10 cellular contexts compared by ENCODE assay signal in genomic region chr6:14921878-14922277, GRCh38.
DNase-seq lines count a peak whose midpoint lies in the region; ATAC-seq and TF ChIP-seq lines count a peak whose summit lies in the region.
"Had no signal": no experiment of that assay in that cellular context is flagged by ENCODE, and none has a peak within 500 bp of the region (broad histone marks: within the 10 kb centered on the region; RNA-seq: fewer than 3 reads in every experiment).

No MANE protein-coding gene starts in this region.

- no peaks in the 10 kb centered on the region for H3K36me3 Mint-ChIP-seq in effector memory CD8-positive, alpha-beta T cell (ENCODE audit: insufficient read depth)
- H3K36me3 Mint-ChIP-seq: activated naive CD8-positive, alpha-beta T cell treated with anti-CD3 and anti-CD28 coated beads for 36 hours had no signal

- no peak overlapping the region for H3K27ac Mint-ChIP-seq in effector memory CD8-positive, alpha-beta T cell
- H3K27ac Mint-ChIP-seq: activated naive CD8-positive, alpha-beta T cell treated with anti-CD3 and anti-CD28 coated beads for 36 hours had no signal

- H3K9me3 Mint-ChIP-seq in effector memory CD8-positive, alpha-beta T cell = no peaks in the 10 kb centered on the region
- H3K9me3 Mint-ChIP-seq: activated naive CD8-positive, alpha-beta T cell treated with anti-CD3 and anti-CD28 coated beads for 36 hours had no signal

- no peaks in the 10 kb centered on the region for H3K27me3 ChIP-seq in thoracic aorta (replicated peaks; ENCODE audit: insufficient read depth)

- H3K4me3 Mint-ChIP-seq in effector memory CD8-positive, alpha-beta T cell = no peak overlapping the region
- H3K4me3 Mint-ChIP-seq: activated naive CD8-positive, alpha-beta T cell treated with anti-CD3 and anti-CD28 coated beads for 36 hours had no signal

- H3K4me3 ChIP-seq in mesodermal cell (ENCODE audit: extremely low read depth, insufficient read depth, low read length, poor library complexity, severe bottlenecking) (no peak overlapping the region), thoracic aorta (no peak overlapping the region)

- H3K27ac ChIP-seq in mesodermal cell (ENCODE audit: low read depth, low read length, severe bottlenecking) (peak overlapping the region; percentile 47), thoracic aorta (peak overlapping the region in 1 of 2 donors; percentile 50)

- no peaks in the 10 kb centered on the region for H3K4me1 ChIP-seq in mesodermal cell (ENCODE audit: control insufficient read depth, insufficient read depth, low read length, poor library complexity, severe bottlenecking)
- H3K4me1 ChIP-seq in thoracic aorta (ENCODE audit: control insufficient read depth in 1 of 2, low read depth in 2 of 2) = peaks cover 4 to 15% of the 10 kb centered on the region in 2 donors

- DNase-seq in NOMO-1 treated with DMSO at 0.1 percent for 48 hours (lab: John Stamatoyannopoulos, UW; ENCODE audit: unreplicated experiment) = peak; percentile 99
- no peak for DNase-seq in effector memory CD8-positive, alpha-beta T cell
- no peak for DNase-seq in thoracic aorta (ENCODE audit: low spot score)
- no peak for DNase-seq in HK-2 (ENCODE audit: unreplicated experiment)
- no peak for DNase-seq in GOT3 (lab: John Stamatoyannopoulos, UW)
- DNase-seq: activated naive CD8-positive, alpha-beta T cell treated with anti-CD3 and anti-CD28 coated beads for 36 hours; stimulated activated naive CD4-positive, alpha-beta T cell had no signal

- WGBS in mesodermal cell (ENCODE audit: insufficient coverage in 2 of 2), 2 experiments = 81 to 83% methylated on average over 7 of the region's 7 CpGs

- H3K27me3 Mint-ChIP-seq in effector memory CD8-positive, alpha-beta T cell = peaks cover 0 to 37% of the 10 kb centered on the region in 2 donors
- H3K27me3 Mint-ChIP-seq: activated naive CD8-positive, alpha-beta T cell treated with anti-CD3 and anti-CD28 coated beads for 36 hours had no signal

- H3K4me1 Mint-ChIP-seq in effector memory CD8-positive, alpha-beta T cell (ENCODE audit: low read depth in 2 of 2) = no peaks in the 10 kb centered on the region

- TF ChIP-seq CTCF in thoracic aorta (IDR thresholded peaks at IDR 0.05) = no peak

- no peaks in the 10 kb centered on the region for H3K36me3 ChIP-seq in mesodermal cell (ENCODE audit: control insufficient read depth, insufficient read depth, low read length)
- no peaks in the 10 kb centered on the region for H3K36me3 ChIP-seq in thoracic aorta

- peak; percentile 19 for ATAC-seq in effector memory CD8-positive, alpha-beta T cell (replicated peaks)
- ATAC-seq in thoracic aorta (ENCODE audit: insufficient number of reproducible peaks, low FRiP score, low read depth) (peak; percentile 13), GM21786 (IDR thresholded peaks at IDR 0.05; ENCODE audit: unreplicated experiment) (no peak), GM21423 (IDR thresholded peaks at IDR 0.05; ENCODE audit: unreplicated experiment) (no peak)

- no peaks in the 10 kb centered on the region for H3K9me3 ChIP-seq in mesodermal cell (ENCODE audit: control insufficient read depth, low read length)
- H3K9me3 ChIP-seq in thoracic aorta = no peaks in the 10 kb centered on the region

Comparison
In these comparisons a context has a peak if more than half of its experiments do, and no peak if none do; other contexts are left out.
1. ATAC-seq: peak in effector memory CD8-positive, alpha-beta T cell (single experiment) and thoracic aorta (single experiment); none in GM21786 (single experiment) and GM21423 (single experiment).